ENCODE assay signal across 2 cellular contexts in genomic region chr14:44873536-44873935, GRCh38.
TF ChIP-seq lines count a peak whose summit lies in the region.

No MANE protein-coding gene starts in this region.

TF ChIP-seq in A549, 52 proteins besides CTCF, POLR2A, EP300 and RAD21:
- TF ChIP-seq ZC3H11A (IDR thresholded peaks at IDR 0.05) (no peak), HES2 (IDR thresholded peaks at IDR 0.05) (no peak), ZSCAN20 (CRISPR knock-in tag; IDR thresholded peaks at IDR 0.05) (no peak), USF2 (IDR thresholded peaks at IDR 0.05) (no peak), CEBPB (IDR thresholded peaks at IDR 0.05) (no peak), KDM1A (IDR thresholded peaks at IDR 0.05; ENCODE audit: low read depth) (no peak), JUN (IDR thresholded peaks at IDR 0.05) (no peak), TP53 (CRISPR knock-in tag; IDR thresholded peaks at IDR 0.05) (no peak), REST (IDR thresholded peaks at IDR 0.05) (no peak), MAZ (IDR thresholded peaks at IDR 0.05; ENCODE audit: borderline replicate concordance, low read depth, low read length) (no peak), NR3C1 (IDR thresholded peaks at IDR 0.05) (no peak), RCOR1 (IDR thresholded peaks at IDR 0.05; ENCODE audit: low read depth, low read length) (no peak), CBX2 (IDR thresholded peaks at IDR 0.05; ENCODE audit: borderline replicate concordance, low read depth) (no peak), SREBF2 (IDR thresholded peaks at IDR 0.05) (no peak), RFX5 (IDR thresholded peaks at IDR 0.05) (no peak), PHF8 (IDR thresholded peaks at IDR 0.05; ENCODE audit: borderline replicate concordance, low read depth) (no peak), HOXA7 (CRISPR knock-in tag; IDR thresholded peaks at IDR 0.05) (no peak)
TF ChIP-seq in A549: peak in this region for 0.

TF ChIP-seq in H1, 55 proteins besides CTCF, POLR2A, EP300 and RAD21:
- no peak for TF ChIP-seq BACH1 (IDR thresholded peaks at IDR 0.05; ENCODE audit: low read length)
- no peak for TF ChIP-seq TEAD4 (IDR thresholded peaks at IDR 0.05; ENCODE audit: low read depth, low read length)
- TF ChIP-seq ASH2L (IDR thresholded peaks at IDR 0.05; ENCODE audit: low read length) = no peak
- TF ChIP-seq SIRT6 (IDR thresholded peaks at IDR 0.05; ENCODE audit: low read length) = no peak
- TF ChIP-seq BCL11A (IDR thresholded peaks at IDR 0.05; ENCODE audit: low read depth in 2 of 2, low read length in 2 of 2) = no peak
- TF ChIP-seq CHD1 (IDR thresholded peaks at IDR 0.05; ENCODE audit: low read depth, low read length) = no peak
TF ChIP-seq in H1: peak in this region for 0.
